Comparison of ENCODE assay signal across 21 cellular contexts in the genomic region with DNA sequence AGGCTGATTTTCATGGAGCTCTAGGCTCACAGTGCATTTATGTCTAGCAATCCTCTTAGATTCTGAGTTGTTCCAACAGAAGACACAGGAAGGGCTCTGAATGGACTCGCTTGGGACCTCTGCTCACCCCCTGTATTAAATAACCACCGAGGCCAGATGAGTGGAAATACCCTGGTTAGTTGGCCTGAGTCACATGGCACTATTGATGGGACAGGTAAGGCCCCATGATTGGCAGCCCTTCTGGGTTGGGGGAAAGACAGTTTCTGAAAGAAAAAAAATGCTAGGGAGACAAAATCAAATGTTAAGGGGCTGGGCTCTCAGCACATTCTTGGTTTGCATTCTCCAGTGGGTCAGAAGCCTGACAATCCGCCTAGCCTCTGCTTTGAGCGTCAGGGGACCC. TPM values are rescaled to one million over a fixed set of nuclear protein-coding genes. Genes with fewer than 3 reads are reported as not detected.
A peak's percentile ranks its signal among the peaks of the same experiment; 100 is the strongest.
DNase-seq lines count a peak whose midpoint lies in the region; ATAC-seq lines count a peak whose summit lies in the region.
"Had no signal": no experiment of that assay in that cellular context is flagged by ENCODE, and none has a peak within 500 bp of the region (broad histone marks: within the 10 kb centered on the region; RNA-seq: fewer than 3 reads in every experiment).

No MANE protein-coding gene starts in this region.

- no peaks in the 10 kb centered on the region for H3K27me3 Mint-ChIP-seq in activated CD4-positive, alpha-beta T cell treated with anti-CD3 and anti-CD28 coated beads, Interleukin-2, amount 10 ng/mL, durations not matched to agents 24 days and 14 days
- no peaks in the 10 kb centered on the region for H3K27me3 Mint-ChIP-seq in activated naive CD8-positive, alpha-beta T cell treated with anti-CD3 and anti-CD28 coated beads, Interleukin-2, amount 50 U/mL, for 24 hours
- H3K27me3 Mint-ChIP-seq in naive thymus-derived CD8-positive, alpha-beta T cell = no peaks in the 10 kb centered on the region
- H3K27me3 Mint-ChIP-seq: activated naive CD4-positive, alpha-beta T cell treated with anti-CD3 and anti-CD28 coated beads, Interleukin-2, amount 50 U/mL, for 24 hours had no signal

- H3K4me1 Mint-ChIP-seq in activated CD4-positive, alpha-beta T cell treated with anti-CD3 and anti-CD28 coated beads, Interleukin-2, amount 10 ng/mL, durations not matched to agents 24 days and 14 days = peaks cover 22% of the 10 kb centered on the region
- H3K4me1 Mint-ChIP-seq in activated naive CD8-positive, alpha-beta T cell treated with anti-CD3 and anti-CD28 coated beads, Interleukin-2, amount 50 U/mL, for 24 hours = peaks cover 18% of the 10 kb centered on the region
- H3K4me1 Mint-ChIP-seq in naive thymus-derived CD8-positive, alpha-beta T cell = peaks cover 8 to 31% (median 22%) of the 10 kb centered on the region in 4 donors

- no peak overlapping the region for H3K4me3 Mint-ChIP-seq in activated CD4-positive, alpha-beta T cell treated with anti-CD3 and anti-CD28 coated beads, Interleukin-2, amount 10 ng/mL, durations not matched to agents 24 days and 14 days
- H3K4me3 Mint-ChIP-seq in activated naive CD8-positive, alpha-beta T cell treated with anti-CD3 and anti-CD28 coated beads, Interleukin-2, amount 50 U/mL, for 24 hours = no peak overlapping the region
- no peak overlapping the region for H3K4me3 Mint-ChIP-seq in naive thymus-derived CD8-positive, alpha-beta T cell
- H3K4me3 Mint-ChIP-seq: activated naive CD4-positive, alpha-beta T cell treated with anti-CD3 and anti-CD28 coated beads, Interleukin-2, amount 50 U/mL, for 24 hours; neural crest cell had no signal

- DNase-seq in activated CD4-positive, alpha-beta T cell treated with anti-CD3 and anti-CD28 coated beads, Interleukin-2, amount 10 ng/mL, durations not matched to agents 24 days and 14 days = no peak
- DNase-seq in activated CD4-positive, alpha-beta T cell treated with anti-CD3 and anti-CD28 coated beads, Interleukin-2, amount 50 U/mL, for 48 hours = no peak
- DNase-seq in activated naive CD8-positive, alpha-beta T cell treated with anti-CD3 and anti-CD28 coated beads, Interleukin-2, amount 50 U/mL, for 24 hours = no peak
- no peak for DNase-seq in naive thymus-derived CD8-positive, alpha-beta T cell
- DNase-seq in inferior parietal cortex (ENCODE audit: extremely low spot score) (no peak), NCI-H146 treated with DMSO at 0.1 percent for 48 hours (lab: John Stamatoyannopoulos, UW; ENCODE audit: unreplicated experiment) (no peak)
- DNase-seq: body of pancreas, colonic mucosa, foreskin fibroblast, mesendoderm, NCI-H146, NCI-H2171 treated with DMSO at 0.1 percent for 48 hours, SJCRH30, T-helper 9 cell had no signal

- H3K9me3 Mint-ChIP-seq in activated CD4-positive, alpha-beta T cell treated with anti-CD3 and anti-CD28 coated beads, Interleukin-2, amount 10 ng/mL, durations not matched to agents 24 days and 14 days = peaks cover 6% of the 10 kb centered on the region
- no peaks in the 10 kb centered on the region for H3K9me3 Mint-ChIP-seq in activated naive CD8-positive, alpha-beta T cell treated with anti-CD3 and anti-CD28 coated beads, Interleukin-2, amount 50 U/mL, for 24 hours
- peaks cover 0 to 3% (median 0%) of the 10 kb centered on the region in 9 donors for H3K9me3 Mint-ChIP-seq in naive thymus-derived CD8-positive, alpha-beta T cell
- H3K9me3 Mint-ChIP-seq: activated naive CD4-positive, alpha-beta T cell treated with anti-CD3 and anti-CD28 coated beads, Interleukin-2, amount 50 U/mL, for 24 hours; neural crest cell had no signal

- peak; percentile 42 for ATAC-seq in HG02798 (IDR thresholded peaks at IDR 0.05; ENCODE audit: poor library complexity, unreplicated experiment)
- no peak for ATAC-seq in activated naive CD8-positive, alpha-beta T cell treated with anti-CD3 and anti-CD28 coated beads, Interleukin-2, amount 50 U/mL, for 24 hours
- ATAC-seq in naive thymus-derived CD8-positive, alpha-beta T cell = no peak
- no peak for ATAC-seq in GM19324 (IDR thresholded peaks at IDR 0.05; ENCODE audit: low FRiP score, unreplicated experiment)
- ATAC-seq: A549, body of pancreas, HCT116, HepG2 had no signal

- intact Hi-C loops in activated CD4-positive, alpha-beta T cell treated with anti-CD3 and anti-CD28 coated beads, Interleukin-2, amount 10 ng/mL, durations not matched to agents 24 days and 14 days (cut with micrococcal nuclease) = no loop called here

- POLR2A ChIA-PET in naive thymus-derived CD8-positive, alpha-beta T cell (lab: Charles Lee) = no interaction called here

- H3K36me3 Mint-ChIP-seq in activated CD4-positive, alpha-beta T cell treated with anti-CD3 and anti-CD28 coated beads, Interleukin-2, amount 10 ng/mL, durations not matched to agents 24 days and 14 days (ENCODE audit: low read depth) = peaks cover 80% of the 10 kb centered on the region
- H3K36me3 Mint-ChIP-seq in activated naive CD8-positive, alpha-beta T cell treated with anti-CD3 and anti-CD28 coated beads, Interleukin-2, amount 50 U/mL, for 24 hours (ENCODE audit: low read depth) = peaks cover 43% of the 10 kb centered on the region
- H3K36me3 Mint-ChIP-seq in naive thymus-derived CD8-positive, alpha-beta T cell = peaks cover 0 to 72% (median 29%) of the 10 kb centered on the region in 3 donors

- H3K27ac Mint-ChIP-seq in activated CD4-positive, alpha-beta T cell treated with anti-CD3 and anti-CD28 coated beads, Interleukin-2, amount 10 ng/mL, durations not matched to agents 24 days and 14 days = peak overlapping the region; percentile 44
- H3K27ac Mint-ChIP-seq in activated naive CD8-positive, alpha-beta T cell treated with anti-CD3 and anti-CD28 coated beads, Interleukin-2, amount 50 U/mL, for 24 hours = peak overlapping the region; percentile 39
- peak overlapping the region in 7 of 10 donors; percentile 35 to 83 (median 47) for H3K27ac Mint-ChIP-seq in naive thymus-derived CD8-positive, alpha-beta T cell
- H3K27ac Mint-ChIP-seq: activated naive CD4-positive, alpha-beta T cell treated with anti-CD3 and anti-CD28 coated beads, Interleukin-2, amount 50 U/mL, for 24 hours had no signal

RNA-seq across cellular contexts. Expression of gene DGLUCY, which starts 14.8 kb away (rescaled TPM):
- total RNA-seq in activated CD4-positive, alpha-beta T cell treated with anti-CD3 and anti-CD28 coated beads, Interleukin-2, amount 10 ng/mL, durations not matched to agents 24 days and 14 days = 28.1 and 30.1 TPM in 2 replicates
- 10 to 100 TPM; 83.5 to 83.9 TPM for total RNA-seq in naive thymus-derived CD8-positive, alpha-beta T cell
- polyA plus RNA-seq in naive thymus-derived CD8-positive, alpha-beta T cell = 10 to 100 TPM; 24.9 to 38.5 (median 28.5) TPM
